In the genomic region with DNA sequence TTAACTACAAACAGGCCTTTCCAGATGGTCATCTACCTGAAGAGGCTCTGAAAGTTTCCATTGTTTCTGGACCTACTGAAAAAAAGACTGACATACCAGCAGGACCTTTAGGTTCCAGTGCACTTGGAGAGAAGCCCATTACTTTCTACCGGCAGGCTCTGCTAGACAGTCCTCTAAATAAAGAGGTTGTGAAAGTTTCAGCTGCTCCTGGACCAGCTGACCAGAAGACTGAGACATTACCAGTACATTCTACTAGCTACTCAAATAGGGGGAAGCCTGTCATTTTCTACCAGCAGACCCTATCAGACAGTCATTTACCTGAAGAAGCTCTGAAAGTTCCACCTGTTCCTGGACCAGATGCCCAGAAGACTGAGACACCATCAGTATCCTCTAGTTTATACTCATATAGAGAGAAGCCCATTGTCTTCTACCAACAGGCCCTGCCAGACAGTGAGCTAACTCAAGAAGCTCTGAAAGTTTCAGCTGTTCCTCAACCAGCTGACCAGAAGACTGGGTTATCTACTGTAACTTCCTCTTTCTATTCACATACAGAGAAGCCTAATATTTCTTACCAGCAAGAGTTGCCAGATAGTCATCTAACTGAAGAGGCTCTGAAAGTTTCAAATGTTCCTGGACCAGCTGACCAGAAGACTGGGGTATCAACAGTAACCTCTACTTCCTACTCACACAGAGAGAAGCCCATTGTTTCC, we compare ENCODE assay signal across 11 cellular contexts.
DNase-seq lines count a peak whose midpoint lies in the region; ATAC-seq lines count a peak whose summit lies in the region.
"Had no signal": no experiment of that assay in that cellular context is flagged by ENCODE, and none has a peak within 500 bp of the region (broad histone marks: within the 10 kb centered on the region; RNA-seq: fewer than 3 reads in every experiment).

No MANE protein-coding gene starts in this region.

- no peaks in the 10 kb centered on the region for H3K4me1 Mint-ChIP-seq in stimulated activated memory B cell treated with anti-CD40 and anti-IgM and Interleukin-4, amounts not matched to agents 10 μg/mL and 1 μg/mL and 100 μg/mL, for 72 hours
- H3K4me1 Mint-ChIP-seq: central memory CD8-positive, alpha-beta T cell; neural progenitor cell had no signal

- H3K27ac Mint-ChIP-seq in stimulated activated memory B cell treated with anti-CD40 and anti-IgM and Interleukin-4, amounts not matched to agents 10 μg/mL and 1 μg/mL and 100 μg/mL, for 72 hours = no peak overlapping the region
- H3K27ac Mint-ChIP-seq: neural progenitor cell had no signal

- ATAC-seq in HG02840 (IDR thresholded peaks at IDR 0.05; ENCODE audit: low FRiP score, unreplicated experiment) = peak; percentile 95
- ATAC-seq in stimulated activated memory B cell treated with anti-CD40 and anti-IgM and Interleukin-4, amounts not matched to agents 10 μg/mL and 1 μg/mL and 100 μg/mL, for 72 hours = peak; percentile 84

- H3K27me3 Mint-ChIP-seq in stimulated activated memory B cell treated with anti-CD40 and anti-IgM and Interleukin-4, amounts not matched to agents 10 μg/mL and 1 μg/mL and 100 μg/mL, for 72 hours = no peaks in the 10 kb centered on the region
- H3K27me3 Mint-ChIP-seq: central memory CD8-positive, alpha-beta T cell had no signal

- in situ Hi-C loops in KBM-7 (cut with MboI; ENCODE audit: low pct_unique_long_range_greater_than_20kb, low sequenced_read_pairs) = no loop called here

- no peaks in the 10 kb centered on the region for H3K9me3 Mint-ChIP-seq in stimulated activated memory B cell treated with anti-CD40 and anti-IgM and Interleukin-4, amounts not matched to agents 10 μg/mL and 1 μg/mL and 100 μg/mL, for 72 hours
- H3K9me3 Mint-ChIP-seq: central memory CD8-positive, alpha-beta T cell; neural progenitor cell had no signal

- no peak overlapping the region for H3K4me3 Mint-ChIP-seq in stimulated activated memory B cell treated with anti-CD40 and anti-IgM and Interleukin-4, amounts not matched to agents 10 μg/mL and 1 μg/mL and 100 μg/mL, for 72 hours
- H3K4me3 Mint-ChIP-seq: central memory CD8-positive, alpha-beta T cell; neural progenitor cell had no signal

- peaks cover 40% of the 10 kb centered on the region for H3K36me3 Mint-ChIP-seq in stimulated activated memory B cell treated with anti-CD40 and anti-IgM and Interleukin-4, amounts not matched to agents 10 μg/mL and 1 μg/mL and 100 μg/mL, for 72 hours

- DNase-seq in SIG-M5 treated with dmso at 0.1 percent for 504 hours (lab: John Stamatoyannopoulos, UW; ENCODE audit: unreplicated experiment) (peak; percentile 65), SIG-M5 (lab: John Stamatoyannopoulos, UW) (no peak), KBM-7 (peak; percentile 11), NCI-H748 treated with DMSO at 0.1 percent for 48 hours (lab: John Stamatoyannopoulos, UW) (no peak), RKO (ENCODE audit: low spot score) (no peak), hepatic stellate cell (ENCODE audit: low spot score) (no peak)
- DNase-seq: Right ventricle myocardium superior had no signal

Comparison
In these comparisons a context has a peak if more than half of its experiments do, and no peak if none do; other contexts are left out.
1. DNase-seq: peak in SIG-M5 treated with dmso at 0.1 percent for 504 hours (single experiment) and KBM-7 (single experiment); none in SIG-M5 (single experiment), NCI-H748 treated with DMSO at 0.1 percent for 48 hours (single experiment), RKO (single experiment) and hepatic stellate cell (single experiment).